ENCODE assay signal across 8 cellular contexts in genomic region chr12:46268349-46268616, GRCh38. TPM values are rescaled to one million over a fixed set of nuclear protein-coding genes. Genes with fewer than 3 reads are reported as not detected.
A peak's percentile ranks its signal among the peaks of the same experiment; 100 is the strongest.
DNase-seq lines count a peak whose midpoint lies in the region; ATAC-seq, FAIRE-seq and TF ChIP-seq lines count a peak whose summit lies in the region.

No MANE protein-coding gene starts in this region.

- peaks cover 8 to 44% (median 32%) of the 10 kb centered on the region in 4 donors for H3K4me1 Mint-ChIP-seq in CD4-positive, CD25-positive, alpha-beta regulatory T cell
- peaks cover 17% of the 10 kb centered on the region for H3K4me1 Mint-ChIP-seq in nephron progenitor cell

- H3K36me3 Mint-ChIP-seq in CD4-positive, CD25-positive, alpha-beta regulatory T cell, result no peaks in the 10 kb centered on the region
- H3K36me3 Mint-ChIP-seq in nephron progenitor cell (ENCODE audit: low read depth), result no peaks in the 10 kb centered on the region

- peak overlapping the region; percentile 96 for H3K27ac ChIP-seq in CD4-positive, CD25-positive, alpha-beta regulatory T cell (ENCODE audit: insufficient read depth, low read length, poor library complexity, severe bottlenecking)
- peak overlapping the region; percentile 92 for H3K27ac ChIP-seq in ectodermal cell (ENCODE audit: insufficient read depth, low read depth, low read length, poor library complexity, severe bottlenecking)

- no peaks in the 10 kb centered on the region for H3K27me3 ChIP-seq in CD4-positive, CD25-positive, alpha-beta regulatory T cell (ENCODE audit: control insufficient read depth, insufficient read depth, low read length)
- H3K27me3 ChIP-seq in ectodermal cell (ENCODE audit: control insufficient read depth, insufficient read depth, low read length, poor library complexity, severe bottlenecking), result no peaks in the 10 kb centered on the region

- no peak for TF ChIP-seq POLR2A in GM12891 (IDR thresholded peaks at IDR 0.05; ENCODE audit: low read depth, low read length)

- no peak for ATAC-seq in CD4-positive, CD25-positive, alpha-beta regulatory T cell (ENCODE audit: low read depth in 2 of 2)
- ATAC-seq in GM18861 (IDR thresholded peaks at IDR 0.05; ENCODE audit: unreplicated experiment), result no peak
- ATAC-seq in HG03342 (IDR thresholded peaks at IDR 0.05; ENCODE audit: unreplicated experiment), result no peak

- H3K4me3 ChIP-seq in CD4-positive, CD25-positive, alpha-beta regulatory T cell (ENCODE audit: low read depth, low read length), result peak overlapping the region; percentile 90
- H3K4me3 ChIP-seq in Jurkat, Clone E6-1 (ENCODE audit: low read length), result peak overlapping the region; percentile 92
- H3K4me3 ChIP-seq in ectodermal cell (ENCODE audit: insufficient read depth, low read depth, low read length), result peak overlapping the region; percentile 93

- H3K9me3 Mint-ChIP-seq in CD4-positive, CD25-positive, alpha-beta regulatory T cell, result peaks cover 0 to 3% (median 0%) of the 10 kb centered on the region in 7 donors
- no peaks in the 10 kb centered on the region for H3K9me3 Mint-ChIP-seq in nephron progenitor cell

- peaks cover 60% of the 10 kb centered on the region for H3K4me1 ChIP-seq in CD4-positive, CD25-positive, alpha-beta regulatory T cell (ENCODE audit: control insufficient read depth, insufficient read depth, low read length, poor library complexity, severe bottlenecking)
- peaks cover 17% of the 10 kb centered on the region for H3K4me1 ChIP-seq in ectodermal cell (ENCODE audit: control insufficient read depth, insufficient read depth, low read length)

- H3K36me3 ChIP-seq in CD4-positive, CD25-positive, alpha-beta regulatory T cell (ENCODE audit: control insufficient read depth, insufficient read depth, low read length), result peaks cover 4% of the 10 kb centered on the region
- no peaks in the 10 kb centered on the region for H3K36me3 ChIP-seq in ectodermal cell (ENCODE audit: control insufficient read depth, insufficient read depth, low read length)

- 0% methylated on average over 16 of the region's 16 CpGs for WGBS in ectodermal cell, 2 experiments

- H3K4me3 Mint-ChIP-seq in CD4-positive, CD25-positive, alpha-beta regulatory T cell, result no peak overlapping the region
- no peak overlapping the region for H3K4me3 Mint-ChIP-seq in nephron progenitor cell

- no peaks in the 10 kb centered on the region for H3K9me3 ChIP-seq in CD4-positive, CD25-positive, alpha-beta regulatory T cell (ENCODE audit: control insufficient read depth in 2 of 2, low read length in 2 of 2)
- no peaks in the 10 kb centered on the region for H3K9me3 ChIP-seq in ectodermal cell (ENCODE audit: control insufficient read depth, low read length)

- no peaks in the 10 kb centered on the region for H3K27me3 Mint-ChIP-seq in CD4-positive, CD25-positive, alpha-beta regulatory T cell
- H3K27me3 Mint-ChIP-seq in nephron progenitor cell (ENCODE audit: low read depth, poor library complexity), result no peaks in the 10 kb centered on the region

- peak in 2 of 3 donors; percentile 41 to 73 for DNase-seq in CD4-positive, CD25-positive, alpha-beta regulatory T cell
- peak; percentile 18 for DNase-seq in Jurkat, Clone E6-1 (ENCODE audit: low read depth, low spot score)
- DNase-seq in nephron progenitor cell, result peak; percentile 16
- no peak for DNase-seq in urothelium cell line (ENCODE audit: low spot score)
- DNase-seq in GM12891 (ENCODE audit: insufficient read length, low spot score), result no peak

- TF ChIP-seq CTCF in nephron progenitor cell (IDR thresholded peaks at IDR 0.05), result no peak

- FAIRE-seq in urothelium cell line (lab: Jason Lieb, UNC), result no peak
- no peak for FAIRE-seq in GM12891 (lab: Jason Lieb, UNC)

- no peak overlapping the region for H3K27ac Mint-ChIP-seq in CD4-positive, CD25-positive, alpha-beta regulatory T cell
- no peak overlapping the region for H3K27ac Mint-ChIP-seq in nephron progenitor cell

TF ChIP-seq in GM12891, 5 proteins besides CTCF, POLR2A, EP300 and RAD21:
- TF ChIP-seq SPI1 (IDR thresholded peaks at IDR 0.05; ENCODE audit: low read depth, low read length) (no peak), TAF1 (IDR thresholded peaks at IDR 0.05; ENCODE audit: low read depth, low read length) (no peak), POU2F2 (IDR thresholded peaks at IDR 0.05; ENCODE audit: low read depth, low read length) (no peak), POLR2AphosphoS5 (IDR thresholded peaks at IDR 0.05; ENCODE audit: low read depth, low read length) (no peak), PAX5 (IDR thresholded peaks at IDR 0.05; ENCODE audit: insufficient read depth, low read length, severe bottlenecking) (no peak)

RNA-seq across cellular contexts. Expression of gene SLC38A1, which starts 0.6 kb away (rescaled TPM):
- total RNA-seq in CD4-positive, CD25-positive, alpha-beta regulatory T cell, result 342 TPM
- 100 to 1,000 TPM; 257 to 279 (median 272) TPM for polyA plus RNA-seq in CD4-positive, CD25-positive, alpha-beta regulatory T cell
- 54.0 TPM for polyA plus RNA-seq in Jurkat, Clone E6-1 (2012; ENCODE audit: insufficient read depth, insufficient read length)
- 116 TPM for polyA plus RNA-seq in ectodermal cell (2013, experiment 1 of 4)
- polyA plus RNA-seq in ectodermal cell (2013, experiment 2 of 4), result 127 TPM
- polyA plus RNA-seq in ectodermal cell (2013, experiment 3 of 4), result 96.9 TPM
- 103 TPM for polyA plus RNA-seq in ectodermal cell (2013, experiment 4 of 4)
- 43.1 TPM for polyA plus RNA-seq in GM12891 (2012; ENCODE audit: low read depth, missing spikeins)

Comparison
In these comparisons a context has a peak if more than half of its experiments do, and no peak if none do; other contexts are left out.
1. DNase-seq: peak in CD4-positive, CD25-positive, alpha-beta regulatory T cell (2 of 3), Jurkat, Clone E6-1 (single experiment) and nephron progenitor cell (single experiment); none in urothelium cell line (single experiment) and GM12891 (single experiment).
2. Peak in every context shown above with its lines, with median percentiles within 50 percentile points of each other: H3K4me3 ChIP-seq.